Comparison of ENCODE assay signal across 8 cellular contexts in genomic region chr2:96321230-96322103, GRCh38. TPM values are rescaled to one million over a fixed set of nuclear protein-coding genes. Genes with fewer than 3 reads are reported as not detected.
DNase-seq lines count a peak whose midpoint lies in the region; ATAC-seq and TF ChIP-seq lines count a peak whose summit lies in the region.

No MANE protein-coding gene starts in this region.

- no peaks in the 10 kb centered on the region for H3K36me3 ChIP-seq in Caco-2 (ENCODE audit: control insufficient read depth, insufficient read depth, low read length)

- H3K4me3 Mint-ChIP-seq in Caco-2 (ENCODE audit: unreplicated experiment) = peak overlapping the region; percentile 80

- no peaks in the 10 kb centered on the region for H3K9me3 Mint-ChIP-seq in Caco-2 (ENCODE audit: unreplicated experiment)

- BruUV-seq in Caco-2 (replicated peaks; lab: Mats Ljungman, UMichigan) = no TSS peak

- POLR2A ChIA-PET in Caco-2 (lab: Charles Lee) = interaction anchor here (0.6 to 1.7 kb wide), 2 partner anchors 14 to 121 kb away, joined by 3 to 14 read pairs; partner anchors contain the start of gene NCAPH

- no peaks in the 10 kb centered on the region for H3K36me3 Mint-ChIP-seq in Caco-2 (ENCODE audit: insufficient read depth, unreplicated experiment)

- H3K4me3 ChIP-seq in Caco-2 (ENCODE audit: low read depth, low read length) (peak overlapping the region; percentile 39), right cardiac atrium (ENCODE audit: low read length) (peak overlapping the region; percentile 53), skeletal muscle cell (ENCODE audit: low read depth, low read length) (peak overlapping the region; percentile 55)

- intact Hi-C loops in Caco-2 (cut with micrococcal nuclease; ENCODE audit: unreplicated experiment) (no loop called here), right cardiac atrium (cut with DNase I) (no loop called here)

- H3K27me3 ChIP-seq in Caco-2 (replicated peaks; ENCODE audit: control insufficient read depth, insufficient read depth, low read length) (peaks cover 2% of the 10 kb centered on the region; the same call in 1 of the 2 replicates), right cardiac atrium (ENCODE audit: control insufficient read depth, insufficient read depth) (no peaks in the 10 kb centered on the region)

- peak; percentile 69 for ATAC-seq in GM19372 (IDR thresholded peaks at IDR 0.05; ENCODE audit: low read depth, unreplicated experiment)
- peak; percentile 41 for ATAC-seq in HG03565 (IDR thresholded peaks at IDR 0.05; ENCODE audit: unreplicated experiment)
- peak; percentile 71 to 72 for ATAC-seq in right cardiac atrium

- no peaks in the 10 kb centered on the region for H3K4me1 Mint-ChIP-seq in Caco-2 (ENCODE audit: low read depth, unreplicated experiment)

- H3K27ac ChIP-seq in right cardiac atrium (ENCODE audit: low read length) = peak overlapping the region; percentile 3

- H3K4me1 ChIP-seq in Caco-2 (peaks cover 13% of the 10 kb centered on the region; the same call in 1 of the 2 replicates), right cardiac atrium (ENCODE audit: control insufficient read depth, insufficient read depth, low read length) (no peaks in the 10 kb centered on the region)

- H3K27ac Mint-ChIP-seq in Caco-2 (ENCODE audit: unreplicated experiment) = no peak overlapping the region

- no peak for TF ChIP-seq CTCF in Caco-2 (IDR thresholded peaks at IDR 0.05; ENCODE audit: insufficient read depth in 1 of 2, low read depth in 1 of 2, low read length in 1 of 2, severe bottlenecking in 1 of 2, unreplicated experiment in 1 of 2)

- H3K9me3 ChIP-seq in Caco-2 = no peaks in the 10 kb centered on the region
- no peaks in the 10 kb centered on the region for H3K9me3 ChIP-seq in right cardiac atrium (ENCODE audit: control insufficient read depth, low read length)

- CTCF ChIA-PET in Caco-2 (lab: Charles Lee) = interaction anchor here (0.7 kb wide), 1 partner anchor 24 kb away, joined by 3 read pairs; no protein-coding TSS in a partner anchor

- H3K27me3 Mint-ChIP-seq in Caco-2 (ENCODE audit: insufficient read depth, unreplicated experiment) = peaks cover 13% of the 10 kb centered on the region

- DNase-seq in Caco-2 = peak in 1 of 2 experiments; percentile 44
- peak; percentile 43 for DNase-seq in SHP77 treated with DMSO at 0.1 percent for 48 hours (lab: John Stamatoyannopoulos, UW)
- DNase-seq in activated gamma-delta T cell treated with anti-CD3 and anti-CD28 coated beads, Interleukin-2, amount 50 U/mL, for 16 hours (ENCODE audit: low read depth) = peak; percentile 65
- DNase-seq in right cardiac atrium = peak; percentile 40 to 84 (median 84)
- no peak for DNase-seq in skeletal muscle cell (ENCODE audit: low read depth)
- no peak for DNase-seq in NCI-H1048 (lab: John Stamatoyannopoulos, UW)

- WGBS in right cardiac atrium = under 1% methylated on average over 81 of the region's 81 CpGs

RNA-seq across cellular contexts. Expression of gene ITPRIPL1, which starts 3.6 kb away (rescaled TPM):
- total RNA-seq in Caco-2 (2022) = 1.9 and 3.1 TPM in 2 replicates
- 1 to 10 TPM in 1 of 4 donors, under 1 TPM in 3; 0.67 to 1.5 (median 0.75) TPM for total RNA-seq in right cardiac atrium
- 0.50 TPM for polyA plus RNA-seq in right cardiac atrium

RNA-seq across cellular contexts. Expression of gene NCAPH, which starts 14.1 kb away (rescaled TPM):
- total RNA-seq in Caco-2 (2022) (55.2 and 61.3 TPM in 2 replicates), right cardiac atrium (1 to 10 TPM in 2 of 4 donors, under 1 TPM in 2; 0.36 to 1.1 (median 0.85) TPM)
- 0.18 TPM for polyA plus RNA-seq in right cardiac atrium

RNA-seq across cellular contexts. Expression of gene SNRNP200, which starts 16.1 kb away (rescaled TPM):
- total RNA-seq in Caco-2 (2022) (240 and 259 TPM in 2 replicates), right cardiac atrium (10 to 100 TPM; 57.8 to 63.8 (median 60.4) TPM)
- 41.1 TPM for polyA plus RNA-seq in right cardiac atrium

RNA-seq across cellular contexts. Expression of gene CIAO1, which starts 55.4 kb away (rescaled TPM):
- total RNA-seq in Caco-2 (2022) (93.8 and 97.9 TPM in 2 replicates), right cardiac atrium (10 to 100 TPM; 52.2 to 60.5 (median 56.0) TPM)
- polyA plus RNA-seq in right cardiac atrium = 30.3 TPM

RNA-seq across cellular contexts. Expression of gene TMEM127, which starts 55.7 kb away (rescaled TPM):
- total RNA-seq in Caco-2 (2022) (43.3 and 49.1 TPM in 2 replicates), right cardiac atrium (10 to 100 TPM; 77.8 to 90.0 (median 84.8) TPM)
- 37.0 TPM for polyA plus RNA-seq in right cardiac atrium

Comparison
In these comparisons a context has a peak if more than half of its experiments do, and no peak if none do; other contexts are left out.
1. DNase-seq: peak in SHP77 treated with DMSO at 0.1 percent for 48 hours (single experiment), activated gamma-delta T cell treated with anti-CD3 and anti-CD28 coated beads, Interleukin-2, amount 50 U/mL, for 16 hours (single experiment) and right cardiac atrium (3 of 3); none in skeletal muscle cell (single experiment) and NCI-H1048 (single experiment).
2. RNA of gene NCAPH, which starts 14.1 kb away (total RNA-seq): 55.2 to 61.3 TPM in Caco-2; 0.36 to 1.1 TPM in right cardiac atrium; every median in the first group is over 10 times any median in the second.
3. Peak in every context shown above with its lines, with median percentiles within 50 percentile points of each other: H3K4me3 ChIP-seq and ATAC-seq.